In the genomic region with DNA sequence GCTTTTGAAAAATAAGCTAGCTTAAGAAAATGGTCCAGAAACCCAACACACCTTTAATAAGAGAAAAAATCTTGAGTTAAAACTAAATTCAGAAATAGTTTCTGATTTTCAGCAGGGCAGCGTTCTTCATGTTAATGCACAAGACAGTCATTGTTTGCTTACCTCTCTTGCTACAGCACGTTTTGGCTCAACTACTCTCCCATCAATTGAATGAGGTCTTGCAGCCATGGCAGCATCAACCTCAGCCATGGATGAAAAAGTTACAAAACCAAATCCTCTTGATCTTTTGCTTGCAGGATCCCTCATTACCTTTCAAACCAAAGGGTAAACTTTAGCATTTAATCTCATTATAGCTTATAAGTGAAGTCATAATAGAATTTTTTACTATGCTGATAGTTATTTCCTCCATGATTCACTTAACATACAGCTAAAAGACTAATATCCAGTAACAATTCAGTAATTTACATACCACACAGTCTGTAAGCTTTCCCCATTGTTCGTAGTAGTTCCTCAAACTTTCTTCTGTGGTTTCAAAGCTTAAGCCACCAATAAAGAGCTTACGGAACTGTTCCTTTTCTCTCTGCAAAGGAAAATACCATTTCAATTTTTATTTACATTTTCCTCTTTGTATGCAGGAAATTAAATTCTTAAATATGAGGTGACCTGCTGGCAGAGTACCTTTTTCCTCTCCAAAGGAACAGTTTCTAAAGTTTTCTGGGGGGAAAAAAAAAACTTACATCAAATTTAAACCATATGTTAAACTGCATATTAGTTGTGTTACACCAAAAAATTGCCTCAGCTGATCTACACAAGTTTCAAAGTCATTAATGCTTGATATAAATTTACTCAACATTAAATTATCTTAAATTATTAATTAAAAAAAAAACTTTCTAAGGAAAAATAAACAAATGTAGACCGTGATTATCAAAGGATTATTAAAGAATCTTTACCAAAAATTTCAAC, we compare ENCODE assay signal across 8 cellular contexts. TPM values are rescaled to one million over a fixed set of nuclear protein-coding genes. Genes with fewer than 3 reads are reported as not detected.
A peak's percentile ranks its signal among the peaks of the same experiment; 100 is the strongest.
DNase-seq lines count a peak whose midpoint lies in the region; ATAC-seq and TF ChIP-seq lines count a peak whose summit lies in the region.

No MANE protein-coding gene starts in this region.

- no peak overlapping the region for H2AFZ ChIP-seq in GM23248

- TF ChIP-seq EP300 in esophagus muscularis mucosa (IDR thresholded peaks at IDR 0.05), result no peak
- TF ChIP-seq EP300 in sigmoid colon (IDR thresholded peaks at IDR 0.05), result no peak

- TF ChIP-seq CTCF in Peyer's patch (IDR thresholded peaks at IDR 0.05), result no peak
- TF ChIP-seq CTCF in esophagus muscularis mucosa (IDR thresholded peaks at IDR 0.05), result no peak
- TF ChIP-seq CTCF in sigmoid colon (IDR thresholded peaks at IDR 0.05), result no peak
- TF ChIP-seq CTCF in GM13977 (IDR thresholded peaks at IDR 0.05; ENCODE audit: extremely low read depth, insufficient read depth, missing control alignments), result no peak

- TF ChIP-seq POLR2A in Peyer's patch (IDR thresholded peaks at IDR 0.05), result no peak
- no peak for TF ChIP-seq POLR2A in esophagus muscularis mucosa (IDR thresholded peaks at IDR 0.05; ENCODE audit: low read depth)
- no peak for TF ChIP-seq POLR2A in sigmoid colon (IDR thresholded peaks at IDR 0.05)

- WGBS in GM23248 (ENCODE audit: low coverage in 1 of 2, low lambda C conversion rate in 2 of 2, missing lambda C conversion rate in 2 of 2), 2 experiments, result 3 to 4% methylated on average over 5 of the region's 5 CpGs
- 10% methylated on average over 5 of the region's 5 CpGs for WGBS in esophagus muscularis mucosa
- 11 to 16% methylated on average over 5 of the region's 5 CpGs for WGBS in sigmoid colon, 2 donors

- peak overlapping the region; percentile 30; the same call in 1 of the 2 replicates for H3K27ac ChIP-seq in GM23248
- H3K27ac ChIP-seq in Peyer's patch, result peak overlapping the region in 2 of 4 donors; percentile 100
- H3K27ac ChIP-seq in esophagus muscularis mucosa (replicated peaks in 1 of 4), result peak overlapping the region; percentile 4 to 100 (median 100)
- H3K27ac ChIP-seq in sigmoid colon, result peak overlapping the region; percentile 97 to 99 (median 98)

- H3K4me3 ChIP-seq in GM23248 (peak overlapping the region; percentile 86), Peyer's patch (peak overlapping the region; percentile 85 to 100 (median 95)), esophagus muscularis mucosa (peak overlapping the region; percentile 95 to 98 (median 96)), sigmoid colon (peak overlapping the region; percentile 83 to 98 (median 94))

- peaks cover 66% of the 10 kb centered on the region for H3K36me3 ChIP-seq in GM23248 (ENCODE audit: low read depth)
- peaks cover 0 to 52% (median 0%) of the 10 kb centered on the region in 3 donors for H3K36me3 ChIP-seq in Peyer's patch
- H3K36me3 ChIP-seq in esophagus muscularis mucosa, result peaks cover 26 to 53% (median 49%) of the 10 kb centered on the region in 4 donors
- H3K36me3 ChIP-seq in sigmoid colon, result peaks cover 37 to 54% (median 41%) of the 10 kb centered on the region in 4 donors

- ATAC-seq in GM19324 (IDR thresholded peaks at IDR 0.05; ENCODE audit: low FRiP score, unreplicated experiment), result no peak

- H3K79me2 ChIP-seq in GM23248 (ENCODE audit: insufficient read depth), result peaks cover 90% of the 10 kb centered on the region

- H3F3A ChIP-seq in GM23248 (ENCODE audit: insufficient read depth), result peaks cover 67% of the 10 kb centered on the region

- in situ Hi-C loops in GM23248 (cut with MboI), result loop anchor here (10.0 kb wide), 1 partner anchor 967 kb away; a partner anchor contains a TSS
- in situ Hi-C loops in GM13977 (cut with MboI; ENCODE audit: low pct_unique_long_range_greater_than_20kb, low sequenced_read_pairs, unreplicated experiment), result loop anchor here (5.0 to 25.0 kb wide), 3 partner anchors 105 to 310 kb away; no protein-coding TSS in a partner anchor

- H3K9me3 ChIP-seq in GM23248 (ENCODE audit: low read depth) (no peaks in the 10 kb centered on the region), Peyer's patch (no peaks in the 10 kb centered on the region), esophagus muscularis mucosa (no peaks in the 10 kb centered on the region), sigmoid colon (no peaks in the 10 kb centered on the region)

- intact Hi-C loops in esophagus muscularis mucosa (cut with DNase I) (no loop called here), sigmoid colon (cut with DNase I) (loop anchor here (2.0 to 5.0 kb wide), 3 partner anchors 105 to 167 kb away; no protein-coding TSS in a partner anchor)

- H4K20me1 ChIP-seq in GM23248 (ENCODE audit: insufficient read depth), result peaks cover 47% of the 10 kb centered on the region

- DNase-seq in GM23248 (peak; percentile 46), Peyer's patch (no peak), esophagus muscularis mucosa (ENCODE audit: extremely low spot score) (no peak), sigmoid colon (no peak), dermis blood vessel endothelial cell (no peak), GM13977 (ENCODE audit: low spot score) (no peak)
- DNase-seq in effector CD8-positive, alpha-beta T cell (lab: John Stamatoyannopoulos, UW), result no peak

- H3K9ac ChIP-seq in GM23248, result peak overlapping the region; percentile 98

- H3K4me1 ChIP-seq in GM23248 (ENCODE audit: insufficient read depth), result peaks cover 26% of the 10 kb centered on the region
- peaks cover 6 to 53% (median 24%) of the 10 kb centered on the region in 4 donors for H3K4me1 ChIP-seq in Peyer's patch
- H3K4me1 ChIP-seq in esophagus muscularis mucosa, result peaks cover 55 to 56% (median 56%) of the 10 kb centered on the region in 4 donors
- peaks cover 0 to 54% (median 53%) of the 10 kb centered on the region in 4 donors for H3K4me1 ChIP-seq in sigmoid colon

- H3K4me2 ChIP-seq in GM23248 (ENCODE audit: unreplicated experiment), result peak overlapping the region; percentile 90

- no peaks in the 10 kb centered on the region for H3K9me2 ChIP-seq in GM23248 (ENCODE audit: insufficient read depth)

- no peaks in the 10 kb centered on the region for H3K27me3 ChIP-seq in GM23248 (replicated peaks; ENCODE audit: insufficient read depth)
- H3K27me3 ChIP-seq in Peyer's patch, result no peaks in the 10 kb centered on the region
- no peaks in the 10 kb centered on the region for H3K27me3 ChIP-seq in esophagus muscularis mucosa
- H3K27me3 ChIP-seq in sigmoid colon, result no peaks in the 10 kb centered on the region

RNA-seq across cellular contexts. Expression of a gene that starts 3.1 kb away (rescaled TPM):
- 125 and 134 TPM in 2 replicates for total RNA-seq in GM23248 (2014; rRNA removed; shearing (Covaris generic))
- polyA plus RNA-seq in GM23248 (2016; fragmentation: Nextera tagmentation; extraction: Ambion mirVana), result 493 and 529 TPM in 2 replicates
- 100 to 1,000 TPM; 184 to 526 (median 228) TPM for total RNA-seq in Peyer's patch
- 100 to 1,000 TPM; 158 to 220 (median 202) TPM for total RNA-seq in esophagus muscularis mucosa
- 100 to 1,000 TPM; 141 to 208 (median 181) TPM for total RNA-seq in sigmoid colon
- 100 to 1,000 TPM; 437 to 885 (median 514) TPM for polyA plus RNA-seq in sigmoid colon
- 105 and 187 TPM in 2 replicates for total RNA-seq in dermis blood vessel endothelial cell

RNA-seq across cellular contexts. Expression of a gene that starts 4.1 kb away (rescaled TPM):
- total RNA-seq in GM23248 (2014; rRNA removed; shearing (Covaris generic)), result 109 and 122 TPM in 2 replicates
- polyA plus RNA-seq in GM23248 (2016; fragmentation: Nextera tagmentation; extraction: Ambion mirVana), result 71.1 and 73.3 TPM in 2 replicates
- total RNA-seq in Peyer's patch, result 100 to 1,000 TPM in 1 of 4 donors, 10 to 100 TPM in 3; 53.9 to 112 (median 68.6) TPM
- 10 to 100 TPM; 51.5 to 78.5 (median 60.3) TPM for total RNA-seq in esophagus muscularis mucosa
- 10 to 100 TPM; 58.1 to 97.1 (median 88.3) TPM for total RNA-seq in sigmoid colon
- 100 to 1,000 TPM in 1 of 3 donors, 10 to 100 TPM in 2; 93.6 to 101 (median 94.9) TPM for polyA plus RNA-seq in sigmoid colon
- total RNA-seq in dermis blood vessel endothelial cell, result 154 and 176 TPM in 2 replicates

RNA-seq across cellular contexts. Expression of a gene that starts 45.4 kb away (rescaled TPM):
- total RNA-seq in GM23248 (2014; rRNA removed; shearing (Covaris generic)), result 0.76 and 1.4 TPM in 2 replicates
- polyA plus RNA-seq in GM23248 (2016; fragmentation: Nextera tagmentation; extraction: Ambion mirVana), result 0.41 and 0.70 TPM in 2 replicates
- 10 to 100 TPM in 1 of 4 donors, 1 to 10 TPM in 3; 5.3 to 10.5 (median 6.6) TPM for total RNA-seq in Peyer's patch
- 1 to 10 TPM; 1.5 to 2.7 (median 2.5) TPM for total RNA-seq in esophagus muscularis mucosa
- 1 to 10 TPM in 3 of 4 donors, under 1 TPM in 1; 0.55 to 2.1 (median 1.7) TPM for total RNA-seq in sigmoid colon
- polyA plus RNA-seq in sigmoid colon, result 10 to 100 TPM in 1 of 3 donors, 1 to 10 TPM in 1, under 1 TPM in 1; 0.60 to 15.0 (median 2.3) TPM
- total RNA-seq in dermis blood vessel endothelial cell, result 33.4 and 38.6 TPM in 2 replicates
